ENCODE assay signal across 15 cellular contexts in genomic region chr22:33657670-33658069, GRCh38.
"Had no signal": no experiment of that assay in that cellular context is flagged by ENCODE, and none has a peak within 500 bp of the region (broad histone marks: within the 10 kb centered on the region; RNA-seq: fewer than 3 reads in every experiment).

No MANE protein-coding gene starts in this region.

- H3K4me3 Mint-ChIP-seq: immature natural killer cell; natural killer cell; neural crest cell; stimulated activated memory B cell treated with anti-CD40 and anti-IgM and Interleukin-4, amounts not matched to agents 10 μg/mL and 1 μg/mL and 100 μg/mL, for 72 hours; stimulated activated naive CD8-positive, alpha-beta T cell treated with anti-CD3 and anti-CD28 coated beads, Interleukin-15, amount 100 ng/mL, for 72 hours had no signal

- H3K4me1 ChIP-seq: spleen had no signal

- H3K27me3 Mint-ChIP-seq: stimulated activated memory B cell treated with anti-CD40 and anti-IgM and Interleukin-4, amounts not matched to agents 10 μg/mL and 1 μg/mL and 100 μg/mL, for 72 hours; stimulated activated naive CD8-positive, alpha-beta T cell treated with anti-CD3 and anti-CD28 coated beads, Interleukin-15, amount 100 ng/mL, for 72 hours had no signal

- H3K27me3 ChIP-seq: right lobe of liver, spleen, transverse colon had no signal

- H3K9me3 ChIP-seq: mucosa of descending colon, right lobe of liver, thoracic aorta, transverse colon had no signal

- H3K27ac Mint-ChIP-seq: immature natural killer cell; natural killer cell; stimulated activated memory B cell treated with anti-CD40 and anti-IgM and Interleukin-4, amounts not matched to agents 10 μg/mL and 1 μg/mL and 100 μg/mL, for 72 hours; stimulated activated naive CD8-positive, alpha-beta T cell treated with anti-CD3 and anti-CD28 coated beads, Interleukin-15, amount 100 ng/mL, for 72 hours had no signal

- DNase-seq: effector memory CD4-positive, alpha-beta T cell; immature natural killer cell; mucosa of descending colon; natural killer cell; right lobe of liver; spleen; stimulated activated CD4-positive, alpha-beta T cell treated with anti-CD3 and anti-CD28 coated beads, Interleukin-15, amount 100 ng/mL, for 24 hours; stimulated activated CD4-positive, alpha-beta T cell treated with anti-CD3 and anti-CD28 coated beads, Interleukin-1b, Interleukin-23, amount 100 ng/mL, for 48 hours; stimulated activated CD4-positive, alpha-beta T cell treated with anti-CD3 and anti-CD28 coated beads, Interleukin-4, amount 100 ng/mL, for 24 hours; stimulated activated naive CD8-positive, alpha-beta T cell treated with anti-CD3 and anti-CD28 coated beads, Interleukin-15, amount 100 ng/mL, for 72 hours; transverse colon had no signal

- H3K4me3 ChIP-seq: mucosa of descending colon, right lobe of liver, spleen, thoracic aorta, transverse colon had no signal

- H3K4me1 Mint-ChIP-seq: immature natural killer cell; natural killer cell; stimulated activated memory B cell treated with anti-CD40 and anti-IgM and Interleukin-4, amounts not matched to agents 10 μg/mL and 1 μg/mL and 100 μg/mL, for 72 hours; stimulated activated naive CD8-positive, alpha-beta T cell treated with anti-CD3 and anti-CD28 coated beads, Interleukin-15, amount 100 ng/mL, for 72 hours had no signal

- H3K36me3 Mint-ChIP-seq: immature natural killer cell, natural killer cell had no signal

- H3K27ac ChIP-seq: right lobe of liver, spleen, thoracic aorta had no signal

- ATAC-seq: esophagus mucosa; mucosa of descending colon; natural killer cell; stimulated activated memory B cell treated with anti-CD40 and anti-IgM and Interleukin-4, amounts not matched to agents 10 μg/mL and 1 μg/mL and 100 μg/mL, for 72 hours; stimulated activated naive CD8-positive, alpha-beta T cell treated with anti-CD3 and anti-CD28 coated beads, Interleukin-15, amount 100 ng/mL, for 72 hours had no signal

- H3K36me3 ChIP-seq: right lobe of liver, spleen, thoracic aorta, transverse colon had no signal
